ENCODE assay signal across 28 cellular contexts in genomic region chr4:5640096-5640495, GRCh38.
"Had no signal": no experiment of that assay in that cellular context is flagged by ENCODE, and none has a peak within 500 bp of the region (broad histone marks: within the 10 kb centered on the region; RNA-seq: fewer than 3 reads in every experiment).

No MANE protein-coding gene starts in this region.

- H3K27me3 ChIP-seq: ascending aorta, breast epithelium, cardiac muscle cell, colonic mucosa, esophagus squamous epithelium, gastroesophageal sphincter had no signal

- H3K4me1 ChIP-seq: ascending aorta, breast epithelium, colonic mucosa, esophagus squamous epithelium, gastroesophageal sphincter had no signal

- H3K4me3 ChIP-seq: ascending aorta, breast epithelium, cardiac muscle cell, colonic mucosa, esophagus squamous epithelium, gastroesophageal sphincter had no signal

- FAIRE-seq: endometrium, endothelial cell of umbilical vein had no signal

- ATAC-seq: activated CD4-positive, CD25-positive, alpha-beta regulatory T cell treated with anti-CD3 and anti-CD28 coated beads, Interleukin-2, amount 50 U/mL, for 24 hours; activated CD8-positive, alpha-beta T cell treated with anti-CD3 and anti-CD28 coated beads for 36 hours; activated T-cell treated with anti-CD3 and anti-CD28 coated beads, Interleukin-2, amount 50 U/mL, for 4 hours; activated T-helper 17 cell treated with anti-CD3 and anti-CD28 coated beads, Interleukin-2, amount 50 U/mL, for 72 hours; gastroesophageal sphincter; T-helper 17 cell had no signal

- H3K36me3 ChIP-seq: colonic mucosa, WERI-Rb-1 had no signal

- H3K9me3 ChIP-seq: ascending aorta, breast epithelium, colonic mucosa, esophagus squamous epithelium, gastroesophageal sphincter had no signal

- H3K27ac ChIP-seq: ascending aorta, breast epithelium, cardiac muscle cell, colonic mucosa, esophagus squamous epithelium, gastroesophageal sphincter, WERI-Rb-1 had no signal

- DNase-seq: activated B cell treated with CpG ODN at 0.5 μM for 24 hours; activated CD4-positive, alpha-beta T cell treated with anti-CD3 and anti-CD28 coated beads for 48 hours; activated CD4-positive, alpha-beta T cell treated with anti-CD3 and anti-CD28 coated beads, Interleukin-2, amount 50 U/mL, for 1 hour; activated CD4-positive, alpha-beta T cell treated with anti-CD3 and anti-CD28 coated beads, Interleukin-2, amount 50 U/mL, for 48 hours; activated CD8-positive, alpha-beta memory T cell treated with anti-CD3 and anti-CD28 coated beads for 24 hours; activated CD8-positive, alpha-beta T cell treated with anti-CD3 and anti-CD28 coated beads for 36 hours; activated effector memory CD4-positive, alpha-beta T cell treated with Interleukin-2 at 50 U/mL for 16 hours; activated gamma-delta T cell treated with Interleukin-2 at 50 U/mL for 16 hours; activated naive CD4-positive, alpha-beta T cell treated with anti-CD3 and anti-CD28 coated beads, Interleukin-2, amount 50 U/mL, for 16 hours; activated naive CD4-positive, alpha-beta T cell treated with Interleukin-2 at 50 U/mL for 16 hours; activated T-cell treated with anti-CD3 and anti-CD28 coated beads, Interleukin-2, amount 50 U/mL, for 4 hours; central memory CD4-positive, alpha-beta T cell; cerebellar nuclear complex; colonic mucosa; effector CD8-positive, alpha-beta T cell; esophagus squamous epithelium; T-helper 1 cell; T-helper 17 cell; T1000; WERI-Rb-1 had no signal
